Comparison of ENCODE assay signal across 1 cellular context in the genomic region with DNA sequence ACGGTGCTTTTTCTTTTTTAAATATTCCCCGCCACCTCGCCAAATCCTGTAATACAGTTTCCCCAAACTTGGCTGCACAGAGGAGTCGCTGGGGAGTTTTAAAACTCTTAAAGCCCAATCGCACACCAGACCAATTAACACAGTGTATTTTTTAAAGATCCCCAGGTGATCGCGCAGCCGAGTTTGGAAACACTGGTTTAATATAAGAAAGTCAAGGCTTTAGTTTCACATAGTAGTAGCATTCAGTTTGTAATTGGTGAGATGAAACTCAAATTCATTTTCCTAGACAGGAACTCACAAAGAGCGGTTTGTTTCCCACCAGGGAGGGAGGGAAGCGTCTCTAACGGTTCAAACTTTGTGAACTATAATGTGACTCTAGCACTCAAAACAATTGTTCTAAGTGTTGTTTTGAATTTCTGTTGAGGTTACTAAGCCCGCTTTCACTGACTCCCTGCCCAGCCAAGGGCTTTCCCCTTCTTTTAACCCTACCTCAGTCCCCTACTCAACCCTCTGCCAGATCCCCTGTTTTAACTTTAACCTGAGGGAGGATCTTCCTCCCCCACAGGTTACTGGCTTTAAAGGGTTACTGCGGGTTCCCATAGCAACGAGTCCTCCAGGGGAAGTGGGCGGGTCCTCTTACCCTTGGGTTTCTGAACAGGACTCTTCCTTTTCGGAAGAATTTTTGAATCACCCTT.
TF ChIP-seq lines count a peak whose summit lies in the region.

No MANE protein-coding gene starts in this region.

TF ChIP-seq in HepG2, 621 proteins besides CTCF, POLR2A, EP300 and RAD21 (continued from another document and continues in another):
- TF ChIP-seq MYPOP (CRISPR knock-in tag; IDR thresholded peaks at IDR 0.05) (peak; percentile 80; the same call in 1 of the 2 replicates), BRCA1 (CRISPR knock-in tag; IDR thresholded peaks at IDR 0.05) (no peak), ZFY (CRISPR knock-in tag; IDR thresholded peaks at IDR 0.05) (no peak), MIXL1 (CRISPR knock-in tag; IDR thresholded peaks at IDR 0.05) (peak; percentile 22; the same call in 1 of the 2 replicates), EED (CRISPR knock-in tag; IDR thresholded peaks at IDR 0.05) (no peak), ZFP41 (CRISPR knock-in tag; IDR thresholded peaks at IDR 0.05; ENCODE audit: borderline replicate concordance) (no peak), HOXA3 (CRISPR knock-in tag; IDR thresholded peaks at IDR 0.05) (peak; percentile 21; the same call in 1 of the 2 replicates), ZBTB42 (CRISPR knock-in tag; IDR thresholded peaks at IDR 0.05) (no peak), KDM5A (IDR thresholded peaks at IDR 0.05; ENCODE audit: borderline replicate concordance, low read length) (peak; percentile 12; the same call in 1 of the 2 replicates), CBFB (CRISPR knock-in tag; IDR thresholded peaks at IDR 0.05) (no peak), KAT7 (CRISPR knock-in tag; IDR thresholded peaks at IDR 0.05; ENCODE audit: borderline replicate concordance) (no peak), ZNF101 (CRISPR knock-in tag; IDR thresholded peaks at IDR 0.05; ENCODE audit: borderline replicate concordance, low read depth) (no peak), REXO4 (CRISPR knock-in tag; IDR thresholded peaks at IDR 0.05; ENCODE audit: borderline replicate concordance) (no peak), ZNF547 (CRISPR knock-in tag; IDR thresholded peaks at IDR 0.05) (no peak), ZNF558 (CRISPR knock-in tag; IDR thresholded peaks at IDR 0.05; ENCODE audit: borderline replicate concordance) (no peak), ZNF724P (CRISPR knock-in tag; IDR thresholded peaks at IDR 0.05; ENCODE audit: borderline replicate concordance) (no peak), ZNF335 (CRISPR knock-in tag; IDR thresholded peaks at IDR 0.05) (no peak), HDAC1 (CRISPR knock-in tag; IDR thresholded peaks at IDR 0.05) (peak; percentile 67; the same call in 1 of the 2 replicates), ATF1 (CRISPR knock-in tag; IDR thresholded peaks at IDR 0.05) (no peak), ZNF121 (CRISPR knock-in tag; IDR thresholded peaks at IDR 0.05) (no peak), ZNF746 (CRISPR knock-in tag; IDR thresholded peaks at IDR 0.05) (no peak), PBX3 (CRISPR knock-in tag; IDR thresholded peaks at IDR 0.05; ENCODE audit: borderline replicate concordance) (no peak; the same call in 1 of the 2 replicates), ZNF747 (CRISPR knock-in tag; IDR thresholded peaks at IDR 0.05; ENCODE audit: borderline replicate concordance) (no peak), ZNF878 (CRISPR knock-in tag; IDR thresholded peaks at IDR 0.05) (no peak), NPAS2 (CRISPR knock-in tag; IDR thresholded peaks at IDR 0.05; ENCODE audit: borderline replicate concordance) (no peak), NKX3-1 (CRISPR knock-in tag; IDR thresholded peaks at IDR 0.05) (0 out of 2 replicates have a peak, but pooled peaks have one; percentile 40), ZMYM2 (CRISPR knock-in tag; IDR thresholded peaks at IDR 0.05) (no peak), YEATS4 (CRISPR knock-in tag; IDR thresholded peaks at IDR 0.05; ENCODE audit: borderline replicate concordance) (no peak), ZNF24 (IDR thresholded peaks at IDR 0.05) (no peak), BHLHE40 (IDR thresholded peaks at IDR 0.05; ENCODE audit: low read length) (no peak), ZNF709 (CRISPR knock-in tag; IDR thresholded peaks at IDR 0.05) (no peak), MEF2D (CRISPR knock-in tag; IDR thresholded peaks at IDR 0.05) (no peak), IKZF4 (CRISPR knock-in tag; IDR thresholded peaks at IDR 0.05; ENCODE audit: borderline replicate concordance, low read depth, not compliant biosample characterization) (no peak), ZNF124 (CRISPR knock-in tag; IDR thresholded peaks at IDR 0.05) (no peak), ZNF678 (CRISPR knock-in tag; IDR thresholded peaks at IDR 0.05) (peak; percentile 47; the same call in 1 of the 2 replicates), ZFAT (CRISPR knock-in tag; conservative IDR thresholded peaks at IDR 0.05) (no peak; the same call in 1 of the 2 replicates), ERF (CRISPR knock-in tag; IDR thresholded peaks at IDR 0.05) (peak; percentile 24; the same call in 1 of the 2 replicates), KLF11 (CRISPR knock-in tag; IDR thresholded peaks at IDR 0.05) (no peak), NR2F6 (IDR thresholded peaks at IDR 0.05) (no peak), NR2F6 (CRISPR knock-in tag; IDR thresholded peaks at IDR 0.05) (no peak), TBP (CRISPR knock-in tag; IDR thresholded peaks at IDR 0.05) (0 out of 2 replicates have a peak, but pooled peaks have one; percentile 42), NR3C1 (CRISPR knock-in tag; IDR thresholded peaks at IDR 0.05) (no peak), TCF12 (IDR thresholded peaks at IDR 0.05) (no peak), TCF12 (CRISPR knock-in tag; IDR thresholded peaks at IDR 0.05) (no peak), ZNF660 (CRISPR knock-in tag; IDR thresholded peaks at IDR 0.05; ENCODE audit: borderline replicate concordance, low read depth) (no peak)
- TF ChIP-seq, protein P1, sequence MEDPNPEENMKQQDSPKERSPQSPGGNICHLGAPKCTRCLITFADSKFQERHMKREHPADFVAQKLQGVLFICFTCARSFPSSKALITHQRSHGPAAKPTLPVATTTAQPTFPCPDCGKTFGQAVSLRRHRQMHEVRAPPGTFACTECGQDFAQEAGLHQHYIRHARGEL (CRISPR knock-in tag; IDR thresholded peaks at IDR 0.05), result no peak
- TF ChIP-seq, protein P2, sequence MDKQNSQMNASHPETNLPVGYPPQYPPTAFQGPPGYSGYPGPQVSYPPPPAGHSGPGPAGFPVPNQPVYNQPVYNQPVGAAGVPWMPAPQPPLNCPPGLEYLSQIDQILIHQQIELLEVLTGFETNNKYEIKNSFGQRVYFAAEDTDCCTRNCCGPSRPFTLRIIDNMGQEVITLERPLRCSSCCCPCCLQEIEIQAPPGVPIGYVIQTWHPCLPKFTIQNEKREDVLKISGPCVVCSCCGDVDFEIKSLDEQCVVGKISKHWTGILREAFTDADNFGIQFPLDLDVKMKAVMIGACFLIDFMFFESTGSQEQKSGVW (CRISPR knock-in tag; IDR thresholded peaks at IDR 0.05; ENCODE audit: borderline replicate concordance), result no peak
- TF ChIP-seq, protein P3, sequence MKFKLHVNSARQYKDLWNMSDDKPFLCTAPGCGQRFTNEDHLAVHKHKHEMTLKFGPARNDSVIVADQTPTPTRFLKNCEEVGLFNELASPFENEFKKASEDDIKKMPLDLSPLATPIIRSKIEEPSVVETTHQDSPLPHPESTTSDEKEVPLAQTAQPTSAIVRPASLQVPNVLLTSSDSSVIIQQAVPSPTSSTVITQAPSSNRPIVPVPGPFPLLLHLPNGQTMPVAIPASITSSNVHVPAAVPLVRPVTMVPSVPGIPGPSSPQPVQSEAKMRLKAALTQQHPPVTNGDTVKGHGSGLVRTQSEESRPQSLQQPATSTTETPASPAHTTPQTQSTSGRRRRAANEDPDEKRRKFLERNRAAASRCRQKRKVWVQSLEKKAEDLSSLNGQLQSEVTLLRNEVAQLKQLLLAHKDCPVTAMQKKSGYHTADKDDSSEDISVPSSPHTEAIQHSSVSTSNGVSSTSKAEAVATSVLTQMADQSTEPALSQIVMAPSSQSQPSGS (CRISPR knock-in tag; IDR thresholded peaks at IDR 0.05), result no peak
- TF ChIP-seq, protein P4, sequence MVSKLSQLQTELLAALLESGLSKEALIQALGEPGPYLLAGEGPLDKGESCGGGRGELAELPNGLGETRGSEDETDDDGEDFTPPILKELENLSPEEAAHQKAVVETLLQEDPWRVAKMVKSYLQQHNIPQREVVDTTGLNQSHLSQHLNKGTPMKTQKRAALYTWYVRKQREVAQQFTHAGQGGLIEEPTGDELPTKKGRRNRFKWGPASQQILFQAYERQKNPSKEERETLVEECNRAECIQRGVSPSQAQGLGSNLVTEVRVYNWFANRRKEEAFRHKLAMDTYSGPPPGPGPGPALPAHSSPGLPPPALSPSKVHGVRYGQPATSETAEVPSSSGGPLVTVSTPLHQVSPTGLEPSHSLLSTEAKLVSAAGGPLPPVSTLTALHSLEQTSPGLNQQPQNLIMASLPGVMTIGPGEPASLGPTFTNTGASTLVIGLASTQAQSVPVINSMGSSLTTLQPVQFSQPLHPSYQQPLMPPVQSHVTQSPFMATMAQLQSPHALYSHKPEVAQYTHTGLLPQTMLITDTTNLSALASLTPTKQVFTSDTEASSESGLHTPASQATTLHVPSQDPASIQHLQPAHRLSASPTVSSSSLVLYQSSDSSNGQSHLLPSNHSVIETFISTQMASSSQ (IDR thresholded peaks at IDR 0.05; ENCODE audit: low read depth), result no peak
- TF ChIP-seq, protein P4 (CRISPR knock-in tag; IDR thresholded peaks at IDR 0.05; ENCODE audit: borderline replicate concordance), result no peak
- TF ChIP-seq, protein P5, sequence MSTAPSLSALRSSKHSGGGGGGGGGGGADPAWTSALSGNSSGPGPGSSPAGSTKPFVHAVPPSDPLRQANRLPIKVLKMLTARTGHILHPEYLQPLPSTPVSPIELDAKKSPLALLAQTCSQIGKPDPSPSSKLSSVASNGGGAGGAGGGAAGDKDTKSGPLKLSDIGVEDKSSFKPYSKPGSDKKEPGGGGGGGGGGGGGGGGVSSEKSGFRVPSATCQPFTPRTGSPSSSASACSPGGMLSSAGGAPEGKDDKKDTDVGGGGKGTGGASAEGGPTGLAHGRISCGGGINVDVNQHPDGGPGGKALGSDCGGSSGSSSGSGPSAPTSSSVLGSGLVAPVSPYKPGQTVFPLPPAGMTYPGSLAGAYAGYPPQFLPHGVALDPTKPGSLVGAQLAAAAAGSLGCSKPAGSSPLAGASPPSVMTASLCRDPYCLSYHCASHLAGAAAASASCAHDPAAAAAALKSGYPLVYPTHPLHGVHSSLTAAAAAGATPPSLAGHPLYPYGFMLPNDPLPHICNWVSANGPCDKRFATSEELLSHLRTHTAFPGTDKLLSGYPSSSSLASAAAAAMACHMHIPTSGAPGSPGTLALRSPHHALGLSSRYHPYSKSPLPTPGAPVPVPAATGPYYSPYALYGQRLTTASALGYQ (CRISPR knock-in tag; IDR thresholded peaks at IDR 0.05), result no peak; the same call in 1 of the 2 replicates
- TF ChIP-seq, protein P6, sequence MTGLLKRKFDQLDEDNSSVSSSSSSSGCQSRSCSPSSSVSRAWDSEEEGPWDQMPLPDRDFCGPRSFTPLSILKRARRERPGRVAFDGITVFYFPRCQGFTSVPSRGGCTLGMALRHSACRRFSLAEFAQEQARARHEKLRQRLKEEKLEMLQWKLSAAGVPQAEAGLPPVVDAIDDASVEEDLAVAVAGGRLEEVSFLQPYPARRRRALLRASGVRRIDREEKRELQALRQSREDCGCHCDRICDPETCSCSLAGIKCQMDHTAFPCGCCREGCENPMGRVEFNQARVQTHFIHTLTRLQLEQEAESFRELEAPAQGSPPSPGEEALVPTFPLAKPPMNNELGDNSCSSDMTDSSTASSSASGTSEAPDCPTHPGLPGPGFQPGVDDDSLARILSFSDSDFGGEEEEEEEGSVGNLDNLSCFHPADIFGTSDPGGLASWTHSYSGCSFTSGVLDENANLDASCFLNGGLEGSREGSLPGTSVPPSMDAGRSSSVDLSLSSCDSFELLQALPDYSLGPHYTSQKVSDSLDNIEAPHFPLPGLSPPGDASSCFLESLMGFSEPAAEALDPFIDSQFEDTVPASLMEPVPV (CRISPR knock-in tag; IDR thresholded peaks at IDR 0.05), result 0 out of 2 replicates have a peak, but pooled peaks have one; percentile 0
- TF ChIP-seq, protein P7, sequence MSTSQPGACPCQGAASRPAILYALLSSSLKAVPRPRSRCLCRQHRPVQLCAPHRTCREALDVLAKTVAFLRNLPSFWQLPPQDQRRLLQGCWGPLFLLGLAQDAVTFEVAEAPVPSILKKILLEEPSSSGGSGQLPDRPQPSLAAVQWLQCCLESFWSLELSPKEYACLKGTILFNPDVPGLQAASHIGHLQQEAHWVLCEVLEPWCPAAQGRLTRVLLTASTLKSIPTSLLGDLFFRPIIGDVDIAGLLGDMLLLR (CRISPR knock-in tag; IDR thresholded peaks at IDR 0.05), result no peak
- TF ChIP-seq, protein P8, sequence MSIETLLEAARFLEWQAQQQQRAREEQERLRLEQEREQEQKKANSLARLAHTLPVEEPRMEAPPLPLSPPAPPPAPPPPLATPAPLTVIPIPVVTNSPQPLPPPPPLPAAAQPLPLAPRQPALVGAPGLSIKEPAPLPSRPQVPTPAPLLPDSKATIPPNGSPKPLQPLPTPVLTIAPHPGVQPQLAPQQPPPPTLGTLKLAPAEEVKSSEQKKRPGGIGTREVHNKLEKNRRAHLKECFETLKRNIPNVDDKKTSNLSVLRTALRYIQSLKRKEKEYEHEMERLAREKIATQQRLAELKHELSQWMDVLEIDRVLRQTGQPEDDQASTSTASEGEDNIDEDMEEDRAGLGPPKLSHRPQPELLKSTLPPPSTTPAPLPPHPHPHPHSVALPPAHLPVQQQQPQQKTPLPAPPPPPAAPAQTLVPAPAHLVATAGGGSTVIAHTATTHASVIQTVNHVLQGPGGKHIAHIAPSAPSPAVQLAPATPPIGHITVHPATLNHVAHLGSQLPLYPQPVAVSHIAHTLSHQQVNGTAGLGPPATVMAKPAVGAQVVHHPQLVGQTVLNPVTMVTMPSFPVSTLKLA (IDR thresholded peaks at IDR 0.05), result no peak
